25 cellular contexts compared by ENCODE assay signal in genomic region chr20:57088436-57088835, GRCh38.
"Had no signal": no experiment of that assay in that cellular context is flagged by ENCODE, and none has a peak within 500 bp of the region (broad histone marks: within the 10 kb centered on the region; RNA-seq: fewer than 3 reads in every experiment).

No MANE protein-coding gene starts in this region.

- H3K4me3 ChIP-seq: breast epithelium, left ventricle myocardium inferior, lung, skin epidermis, thoracic aorta, upper lobe of left lung had no signal

- DNase-seq: activated CD4-positive, alpha-beta memory T cell treated with anti-CD3 and anti-CD28 coated beads for 36 hours; activated CD4-positive, alpha-beta T cell treated with anti-CD3 and anti-CD28 coated beads, Interleukin-2, amount 10 ng/mL, durations not matched to agents 24 days and 14 days; activated CD4-positive, CD25-positive, alpha-beta regulatory T cell treated with anti-CD3 and anti-CD28 coated beads, Interleukin-2, amount 50 U/mL, for 72 hours; activated CD8-positive, alpha-beta memory T cell treated with anti-CD3 and anti-CD28 coated beads, Interleukin-2, amount 50 U/mL, for 48 hours; activated gamma-delta T cell treated with Interleukin-2 at 50 U/mL for 16 hours; activated naive CD4-positive, alpha-beta T cell treated with anti-CD3 and anti-CD28 coated beads, Interleukin-2, amount 50 U/mL, for 16 hours; activated T-cell treated with anti-CD3 and anti-CD28 coated beads, Interleukin-2, amount 50 U/mL, for 24 hours; amygdala; endodermal cell; left ventricle myocardium inferior; mesendoderm; stimulated activated CD4-positive, alpha-beta T cell treated with anti-CD3 and anti-CD28 coated beads, Interleukin-12 subunit alpha, Interleukin-12 subunit beta, amount 100 ng/mL, for 4 hours; stimulated activated CD4-positive, alpha-beta T cell treated with anti-CD3 and anti-CD28 coated beads, Interleukin-4, amount 100 ng/mL, for 24 hours; T-helper 17 cell; T1000; upper lobe of left lung; WERI-Rb-1 had no signal

- ATAC-seq: esophagus mucosa; natural killer cell treated with Interleukin-12 subunit alpha and Interleukin-12 subunit beta and Interleukin-15 and Interleukin-18, amount 100 ng/mL, for 72 hours; sciatic nerve; stimulated activated effector memory CD8-positive, alpha-beta T cell treated with anti-CD3 and anti-CD28 coated beads, Interleukin-12 subunit alpha, Interleukin-12 subunit beta, amount 100 ng/mL, for 72 hours; T-helper 17 cell had no signal
